ENCODE assay signal across 13 cellular contexts in genomic region chr11:61946894-61947293, GRCh38. TPM values are rescaled to one million over a fixed set of nuclear protein-coding genes. Genes with fewer than 3 reads are reported as not detected.
A peak's percentile ranks its signal among the peaks of the same experiment; 100 is the strongest.
DNase-seq lines count a peak whose midpoint lies in the region; ATAC-seq, FAIRE-seq and TF ChIP-seq lines count a peak whose summit lies in the region.
"Had no signal": no experiment of that assay in that cellular context is flagged by ENCODE, and none has a peak within 500 bp of the region (broad histone marks: within the 10 kb centered on the region; RNA-seq: fewer than 3 reads in every experiment).

No MANE protein-coding gene starts in this region.

- H3K4me1 Mint-ChIP-seq in T-helper 17 cell, result peaks cover 11% of the 10 kb centered on the region
- peaks cover 34% of the 10 kb centered on the region for H3K4me1 Mint-ChIP-seq in osteocyte (ENCODE audit: unreplicated experiment)

- H3K27ac Mint-ChIP-seq in T-helper 17 cell (peak overlapping the region; percentile 29), osteocyte (ENCODE audit: unreplicated experiment) (peak overlapping the region; percentile 84)

- ATAC-seq in A549 (no peak), T-helper 17 cell (no peak), GM18502 (IDR thresholded peaks at IDR 0.05; ENCODE audit: poor library complexity, unreplicated experiment) (no peak)

- CTCF ChIA-PET in A549 (lab: Yijun Ruan, JAX), result interaction anchor here (0.5 to 11.9 kb wide), 59 partner anchors 10 to 199 kb away, joined by 3 to 565 read pairs (median 8); partner anchors contain the start of genes FADS1, FTH1 and RAB3IL1

- in situ Hi-C loops in GM13976 (cut with MboI; ENCODE audit: low sequenced_read_pairs, unreplicated experiment), result no loop called here

- no peak for TF ChIP-seq RAD21 in A549 (conservative IDR thresholded peaks at IDR 0.05 in 1 of 2, IDR thresholded peaks at IDR 0.05 in 1 of 2)

- no peaks in the 10 kb centered on the region for H3K9me3 ChIP-seq in A549
- H3K9me3 ChIP-seq in T-helper 17 cell (ENCODE audit: control insufficient read depth, low read length, poor library complexity, severe bottlenecking), result no peaks in the 10 kb centered on the region
- H3K9me3 ChIP-seq: MG63 had no signal

- H3K9me3 Mint-ChIP-seq in osteocyte (ENCODE audit: unreplicated experiment), result no peaks in the 10 kb centered on the region

- H3K4me3 ChIP-seq in A549 (no peak overlapping the region), dorsolateral prefrontal cortex (no peak overlapping the region)
- H3K4me3 ChIP-seq: GM12878, MG63, PC-9 had no signal

- H3K36me3 Mint-ChIP-seq in T-helper 17 cell (ENCODE audit: low read depth) (no peaks in the 10 kb centered on the region), osteocyte (ENCODE audit: unreplicated experiment) (no peaks in the 10 kb centered on the region)

- WGBS in A549 (ENCODE audit: missing lambda C conversion rate), result 85% methylated on average over 5 of the region's 5 CpGs

- DNase-seq in A549 (ENCODE audit: low read depth in 1 of 2, low spot score in 1 of 2) (no peak), T-helper 17 cell (no peak), dorsolateral prefrontal cortex (no peak), osteocyte (ENCODE audit: extremely low spot score, unreplicated experiment) (peak; percentile 10), hepatic stellate cell (ENCODE audit: low spot score) (no peak), GM13976 (ENCODE audit: low spot score) (no peak)
- DNase-seq in activated CD4-positive, alpha-beta T cell treated with anti-CD3 and anti-CD28 coated beads for 1 hour, result no peak

- POLR2A ChIA-PET in A549 (lab: Yijun Ruan, JAX), result interaction anchor here (0.6 to 1.7 kb wide), 6 partner anchors 16 to 150 kb away, joined by 3 to 7 read pairs (median 4); partner anchors contain the start of gene FTH1

- intact Hi-C loops in dorsolateral prefrontal cortex (cut with DNase I), result loop anchor here (1.0 to 5.0 kb wide), 6 partner anchors 48 to 150 kb away; no protein-coding TSS in a partner anchor

- FAIRE-seq in A549 (lab: Jason Lieb, UNC), result no peak
- FAIRE-seq: H54 had no signal

- TF ChIP-seq POLR2A in A549 (IDR thresholded peaks at IDR 0.05; ENCODE audit: low read length), result no peak

- TF ChIP-seq CTCF in A549 (IDR thresholded peaks at IDR 0.05) (no peak), dorsolateral prefrontal cortex (IDR thresholded peaks at IDR 0.05 in 54 of 56, conservative IDR thresholded peaks at IDR 0.05 in 2 of 56; ENCODE audit: low read depth in 1 of 56, partially characterized antibody in 56 of 56) (no peak), osteocyte (IDR thresholded peaks at IDR 0.05) (no peak), GM13976 (IDR thresholded peaks at IDR 0.05; ENCODE audit: borderline replicate concordance, control extremely low read depth, extremely low read depth, insufficient read depth, missing control alignments) (no peak)

- peaks cover 32% of the 10 kb centered on the region for H3K4me1 ChIP-seq in A549

- H3K27me3 ChIP-seq in dorsolateral prefrontal cortex, result no peaks in the 10 kb centered on the region
- H3K27me3 ChIP-seq: MG63 had no signal

- H3K27ac ChIP-seq in A549, result peak overlapping the region; percentile 71 to 72; a peak in 4 of 6 replicates
- H3K27ac ChIP-seq in dorsolateral prefrontal cortex, result peak overlapping the region in 58 of 59 donors; percentile 1 to 100 (median 97)
- H3K27ac ChIP-seq: C4-2B, PC-9 had no signal

- H3K27me3 Mint-ChIP-seq in T-helper 17 cell (peaks cover 19% of the 10 kb centered on the region), osteocyte (ENCODE audit: unreplicated experiment) (peaks cover 21% of the 10 kb centered on the region)

- H3K4me2 ChIP-seq in A549, result no peak overlapping the region

- TF ChIP-seq EP300 in A549 (IDR thresholded peaks at IDR 0.05), result no peak

- H3K4me3 Mint-ChIP-seq in T-helper 17 cell, result no peak overlapping the region
- no peak overlapping the region for H3K4me3 Mint-ChIP-seq in osteocyte (ENCODE audit: unreplicated experiment)

TF ChIP-seq in A549, 52 proteins besides CTCF, POLR2A, EP300 and RAD21:
- TF ChIP-seq MYC (IDR thresholded peaks at IDR 0.05; ENCODE audit: borderline replicate concordance, low read length) (no peak), NFE2L2 (conservative IDR thresholded peaks at IDR 0.05; ENCODE audit: low read length) (no peak)

RNA-seq across cellular contexts. Expression of gene BEST1, which starts 3.3 kb away (rescaled TPM):
- 1.2 and 1.5 TPM in 2 replicates for polyA plus RNA-seq in A549 (2011; rRNA removed)
- 0.23 and 0.29 TPM in 2 replicates for polyA plus RNA-seq in A549 (2012; cell fraction: cytosol; rRNA removed)
- polyA plus RNA-seq in A549 (2012; cell fraction: nucleus; rRNA removed), result 0.22 and 0.32 TPM in 2 replicates
- 0.98 to 2.1 TPM (median 1.9 TPM) in 3 replicates for polyA plus RNA-seq in A549 (2017; fragmentation: RNase III; extraction: RNeasy Plus Mini Kit Qiagen cat#74134 plus additional on column Dnase treatment)
- polyA minus RNA-seq in A549 (2011; rRNA and poly(A)+ RNA removed), result 2.0 and 2.2 TPM in 2 replicates
- total RNA-seq in T-helper 17 cell, result under 1 TPM; 0.26 to 0.35 TPM
- total RNA-seq in dorsolateral prefrontal cortex, result 100 to 1,000 TPM in 2 of 120 experiments, 10 to 100 TPM in 118; 10.7 to 176 (median 32.0) TPM
- total RNA-seq in osteocyte, result 0.81 and 2.0 TPM in 2 replicates

RNA-seq across cellular contexts. Expression of gene FTH1, which starts 20.5 kb away (rescaled TPM):
- polyA plus RNA-seq in A549 (2011; rRNA removed) (2,791 and 4,959 TPM in 2 replicates), A549 (2017; fragmentation: RNase III; extraction: RNeasy Plus Mini Kit Qiagen cat#74134 plus additional on column Dnase treatment) (12,354 to 13,747 TPM (median 12,799 TPM) in 3 replicates)
- 6,916 and 9,060 TPM in 2 replicates for polyA plus RNA-seq in A549 (2012; cell fraction: cytosol; rRNA removed)
- polyA plus RNA-seq in A549 (2012; cell fraction: nucleus; rRNA removed), result 2,875 and 3,583 TPM in 2 replicates
- 2,337 and 2,680 TPM in 2 replicates for polyA minus RNA-seq in A549 (2011; rRNA and poly(A)+ RNA removed)
- total RNA-seq in T-helper 17 cell (1,000 to 10,000 TPM; 1,744 to 2,260 TPM), dorsolateral prefrontal cortex (1,000 to 10,000 TPM; 2,016 to 5,225 (median 3,057) TPM), osteocyte (2,993 and 3,020 TPM in 2 replicates)

RNA-seq across cellular contexts. Expression of gene RAB3IL1, which starts 29.5 kb away (rescaled TPM):
- polyA plus RNA-seq in A549 (2011; rRNA removed) (3.8 and 5.8 TPM in 2 replicates), A549 (2017; fragmentation: RNase III; extraction: RNeasy Plus Mini Kit Qiagen cat#74134 plus additional on column Dnase treatment) (5.0 to 6.6 TPM (median 6.2 TPM) in 3 replicates)
- polyA plus RNA-seq in A549 (2012; cell fraction: cytosol; rRNA removed), result 8.7 and 11.4 TPM in 2 replicates
- polyA plus RNA-seq in A549 (2012; cell fraction: nucleus; rRNA removed), result 10.1 and 10.9 TPM in 2 replicates
- 2.6 and 4.4 TPM in 2 replicates for polyA minus RNA-seq in A549 (2011; rRNA and poly(A)+ RNA removed)
- total RNA-seq in T-helper 17 cell (not detected), dorsolateral prefrontal cortex (10 to 100 TPM in 71 of 120 experiments, 1 to 10 TPM in 49; 5.8 to 23.3 (median 10.7) TPM), osteocyte (44.2 and 49.2 TPM in 2 replicates)
- total RNA-seq: GM12878 had no signal

RNA-seq across cellular contexts. Expression of gene FADS3, which starts 55.5 kb away (rescaled TPM):
- polyA plus RNA-seq in A549 (2011; rRNA removed), result 17.5 and 22.3 TPM in 2 replicates
- 44.6 and 54.6 TPM in 2 replicates for polyA plus RNA-seq in A549 (2012; cell fraction: cytosol; rRNA removed)
- polyA plus RNA-seq in A549 (2012; cell fraction: nucleus; rRNA removed), result 235 and 296 TPM in 2 replicates
- polyA plus RNA-seq in A549 (2017; fragmentation: RNase III; extraction: RNeasy Plus Mini Kit Qiagen cat#74134 plus additional on column Dnase treatment), result 36.3 to 43.5 TPM (median 42.9 TPM) in 3 replicates
- 30.0 and 30.5 TPM in 2 replicates for polyA minus RNA-seq in A549 (2011; rRNA and poly(A)+ RNA removed)
- 10 to 100 TPM in 1 of 2 donors, 1 to 10 TPM in 1; 8.5 to 14.5 TPM for total RNA-seq in T-helper 17 cell
- total RNA-seq in dorsolateral prefrontal cortex, result 100 to 1,000 TPM in 31 of 120 experiments, 10 to 100 TPM in 89; 52.0 to 134 (median 87.6) TPM
- total RNA-seq in osteocyte, result 117 and 118 TPM in 2 replicates

Comparison
In these comparisons a context has a peak if more than half of its experiments do, and no peak if none do; other contexts are left out.
1. RNA of gene RAB3IL1, which starts 29.5 kb away (total RNA-seq): 44.2 to 49.2 TPM in osteocyte and 5.8 to 23.3 TPM in dorsolateral prefrontal cortex; not detected in T-helper 17 cell; every median in the first group is over 4 times any median in the second.